ENCODE assay signal across 24 cellular contexts in genomic region chrX:106718709-106719108, GRCh38. TPM values are rescaled to one million over a fixed set of nuclear protein-coding genes. Genes with fewer than 3 reads are reported as not detected.
"Had no signal": no experiment of that assay in that cellular context is flagged by ENCODE, and none has a peak within 500 bp of the region (broad histone marks: within the 10 kb centered on the region; RNA-seq: fewer than 3 reads in every experiment).

No MANE protein-coding gene starts in this region.

- H3K4me3 Mint-ChIP-seq: activated CD8-positive, alpha-beta T cell treated with anti-CD3 and anti-CD28 coated beads, Interleukin-2, amount 10 ng/mL, durations not matched to agents 7 days and 5 days; activated naive CD8-positive, alpha-beta T cell treated with anti-CD3 and anti-CD28 coated beads, Interleukin-2, amount 50 U/mL, for 24 hours; activated T-helper 1 cell treated with anti-CD3 and anti-CD28 coated beads, Interleukin-12 subunit alpha, Interleukin-12 subunit beta, Interleukin-2, Interleukin-4 antibody, amounts not matched to agents 30 ng/mL and 10 ng/mL and 1 ng/mL, durations not matched to agents 14 hours and 24 hours and 36 hours; endodermal cell; natural killer cell; stimulated activated effector memory CD8-positive, alpha-beta T cell treated with anti-CD3 and anti-CD28 coated beads, Interleukin-12 subunit alpha, Interleukin-12 subunit beta, amount 100 ng/mL, for 72 hours; type B pancreatic cell had no signal

- H3K4me1 ChIP-seq: esophagus squamous epithelium, gastroesophageal sphincter, prostate gland, testis, vagina had no signal

- H3K36me3 ChIP-seq: cardiac muscle cell, esophagus squamous epithelium, gastroesophageal sphincter, prostate gland, vagina had no signal

- H3K9me3 Mint-ChIP-seq: activated naive CD8-positive, alpha-beta T cell treated with anti-CD3 and anti-CD28 coated beads, Interleukin-2, amount 50 U/mL, for 24 hours; activated T-helper 1 cell treated with anti-CD3 and anti-CD28 coated beads, Interleukin-12 subunit alpha, Interleukin-12 subunit beta, Interleukin-2, Interleukin-4 antibody, amounts not matched to agents 30 ng/mL and 10 ng/mL and 1 ng/mL, durations not matched to agents 14 hours and 24 hours and 36 hours; natural killer cell; stimulated activated effector memory CD8-positive, alpha-beta T cell treated with anti-CD3 and anti-CD28 coated beads, Interleukin-12 subunit alpha, Interleukin-12 subunit beta, amount 100 ng/mL, for 72 hours; type B pancreatic cell had no signal

- H3K27me3 ChIP-seq: esophagus squamous epithelium, gastroesophageal sphincter, testis, vagina had no signal

- H3K4me3 ChIP-seq: cardiac muscle cell, esophagus squamous epithelium, gastroesophageal sphincter, lung, prostate gland, testis, vagina had no signal

- H3K9me3 ChIP-seq: esophagus squamous epithelium, gastroesophageal sphincter, prostate gland, testis, vagina had no signal

- H3K4me1 Mint-ChIP-seq: activated naive CD8-positive, alpha-beta T cell treated with anti-CD3 and anti-CD28 coated beads, Interleukin-2, amount 50 U/mL, for 24 hours; natural killer cell; stimulated activated effector memory CD8-positive, alpha-beta T cell treated with anti-CD3 and anti-CD28 coated beads, Interleukin-12 subunit alpha, Interleukin-12 subunit beta, amount 100 ng/mL, for 72 hours had no signal

- FAIRE-seq: keratinocyte had no signal

- DNase-seq: activated CD4-positive, alpha-beta T cell treated with anti-CD3 and anti-CD28 coated beads for 1 hour; activated CD4-positive, alpha-beta T cell treated with anti-CD3 and anti-CD28 coated beads, Interleukin-2, amount 50 U/mL, for 1 hour; activated CD8-positive, alpha-beta T cell treated with anti-CD3 and anti-CD28 coated beads, Interleukin-2, amount 10 ng/mL, durations not matched to agents 7 days and 5 days; activated gamma-delta T cell; activated naive CD4-positive, alpha-beta T cell treated with anti-CD3 and anti-CD28 coated beads, Interleukin-2, amount 50 U/mL, for 16 hours; activated naive CD8-positive, alpha-beta T cell treated with anti-CD3 and anti-CD28 coated beads, Interleukin-2, amount 50 U/mL, for 24 hours; cortex of kidney; endodermal cell; esophagus squamous epithelium; head of caudate nucleus; natural killer cell; right cardiac atrium; stimulated activated CD4-positive, alpha-beta T cell treated with anti-CD3 and anti-CD28 coated beads, Interleukin-2, amount 100 ng/mL, for 24 hours; T-helper 9 cell; testis had no signal

- H3K36me3 Mint-ChIP-seq: natural killer cell; stimulated activated effector memory CD8-positive, alpha-beta T cell treated with anti-CD3 and anti-CD28 coated beads, Interleukin-12 subunit alpha, Interleukin-12 subunit beta, amount 100 ng/mL, for 72 hours; type B pancreatic cell had no signal

- H3K27ac Mint-ChIP-seq: activated CD8-positive, alpha-beta T cell treated with anti-CD3 and anti-CD28 coated beads, Interleukin-2, amount 10 ng/mL, durations not matched to agents 7 days and 5 days; activated naive CD8-positive, alpha-beta T cell treated with anti-CD3 and anti-CD28 coated beads, Interleukin-2, amount 50 U/mL, for 24 hours; activated T-helper 1 cell treated with anti-CD3 and anti-CD28 coated beads, Interleukin-12 subunit alpha, Interleukin-12 subunit beta, Interleukin-2, Interleukin-4 antibody, amounts not matched to agents 30 ng/mL and 10 ng/mL and 1 ng/mL, durations not matched to agents 14 hours and 24 hours and 36 hours; endodermal cell; natural killer cell; stimulated activated effector memory CD8-positive, alpha-beta T cell treated with anti-CD3 and anti-CD28 coated beads, Interleukin-12 subunit alpha, Interleukin-12 subunit beta, amount 100 ng/mL, for 72 hours; type B pancreatic cell had no signal

- ATAC-seq: activated CD8-positive, alpha-beta T cell treated with anti-CD3 and anti-CD28 coated beads, Interleukin-2, amount 10 ng/mL, durations not matched to agents 7 days and 5 days; activated naive CD8-positive, alpha-beta T cell treated with anti-CD3 and anti-CD28 coated beads, Interleukin-2, amount 50 U/mL, for 24 hours; gastroesophageal sphincter; natural killer cell; right cardiac atrium; stimulated activated effector memory CD8-positive, alpha-beta T cell treated with anti-CD3 and anti-CD28 coated beads, Interleukin-12 subunit alpha, Interleukin-12 subunit beta, amount 100 ng/mL, for 72 hours had no signal

- H3K27ac ChIP-seq: cardiac muscle cell, esophagus squamous epithelium, gastroesophageal sphincter, prostate gland, testis, vagina had no signal

RNA-seq across cellular contexts. Expression of gene RNF128, which starts 7.8 kb away (rescaled TPM):
- total RNA-seq: activated CD8-positive, alpha-beta T cell treated with anti-CD3 and anti-CD28 coated beads, Interleukin-2, amount 10 ng/mL, durations not matched to agents 7 days and 5 days; activated T-helper 1 cell treated with anti-CD3 and anti-CD28 coated beads, Interleukin-12 subunit alpha, Interleukin-12 subunit beta, Interleukin-2, Interleukin-4 antibody, amounts not matched to agents 30 ng/mL and 10 ng/mL and 1 ng/mL, durations not matched to agents 14 hours and 24 hours and 36 hours; natural killer cell had no signal
